In the genomic region with DNA sequence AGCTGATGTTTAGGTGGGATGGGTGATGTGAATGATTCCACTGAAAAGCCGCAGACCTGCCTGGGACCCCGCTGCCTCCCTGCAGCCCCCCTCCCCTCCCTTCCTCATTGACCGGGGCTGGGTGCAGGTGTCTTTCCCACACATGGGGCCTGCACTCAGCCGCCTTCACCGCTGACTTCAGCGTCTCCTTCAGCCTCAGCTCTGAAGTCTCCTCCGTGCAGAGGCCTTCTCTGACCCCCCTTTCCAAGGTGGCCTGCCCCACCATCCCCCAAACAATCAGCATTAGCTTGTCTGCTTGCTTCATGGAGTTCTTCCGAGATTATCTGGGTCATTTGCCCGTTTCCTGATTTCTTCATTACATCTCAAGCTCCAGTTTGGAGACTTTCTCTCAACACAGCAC, we compare ENCODE assay signal across 18 cellular contexts.
DNase-seq lines count a peak whose midpoint lies in the region; ATAC-seq and TF ChIP-seq lines count a peak whose summit lies in the region.
"Had no signal": no experiment of that assay in that cellular context is flagged by ENCODE, and none has a peak within 500 bp of the region (broad histone marks: within the 10 kb centered on the region; RNA-seq: fewer than 3 reads in every experiment).

No MANE protein-coding gene starts in this region.

- intact Hi-C loops in sigmoid colon (cut with DNase I): no loop called here
- intact Hi-C loops in testis (cut with DNase I; ENCODE audit: low total_unique reads): no loop called here
- intact Hi-C loops in upper lobe of right lung (cut with DNase I): no loop called here

- no peak for ATAC-seq in activated CD8-positive, alpha-beta memory T cell treated with anti-CD3 and anti-CD28 coated beads, Interleukin-2, amount 10 ng/mL, durations not matched to agents 7 days and 5 days
- ATAC-seq in foreskin keratinocyte (no peak), upper lobe of right lung (no peak)
- ATAC-seq: CD8-positive, alpha-beta T cell had no signal

- TF ChIP-seq POLR2A in sigmoid colon (IDR thresholded peaks at IDR 0.05) (no peak), testis (IDR thresholded peaks at IDR 0.05) (no peak)

- CTCF ChIA-PET in activated CD8-positive, alpha-beta memory T cell treated with anti-CD3 and anti-CD28 coated beads, Interleukin-2, amount 10 ng/mL, durations not matched to agents 7 days and 5 days (lab: Charles Lee): no interaction called here

- no peak overlapping the region for H3K4me3 ChIP-seq in sigmoid colon
- H3K4me3 ChIP-seq in testis: no peak overlapping the region
- no peak overlapping the region for H3K4me3 ChIP-seq in upper lobe of right lung
- H3K4me3 ChIP-seq: BLaER1 treated with 17β-estradiol and CSF1 and Interleukin-3, amounts not matched to agents 10 nM and 100 nM had no signal

- no peaks in the 10 kb centered on the region for H3K27me3 Mint-ChIP-seq in activated CD8-positive, alpha-beta memory T cell treated with anti-CD3 and anti-CD28 coated beads, Interleukin-2, amount 10 ng/mL, durations not matched to agents 7 days and 5 days
- peaks cover 4% of the 10 kb centered on the region for H3K27me3 Mint-ChIP-seq in osteocyte (ENCODE audit: unreplicated experiment)

- DNase-seq in activated CD8-positive, alpha-beta memory T cell treated with anti-CD3 and anti-CD28 coated beads, Interleukin-2, amount 50 U/mL, for 48 hours: peak; percentile 1
- DNase-seq in activated CD8-positive, alpha-beta memory T cell treated with anti-CD3 and anti-CD28 coated beads, Interleukin-2, amount 10 ng/mL, durations not matched to agents 7 days and 5 days: no peak
- DNase-seq in osteocyte (ENCODE audit: extremely low spot score, unreplicated experiment) (peak; percentile 54), sigmoid colon (peak; percentile 24), testis (no peak), foreskin keratinocyte (no peak), A172 (ENCODE audit: low spot score) (no peak), upper lobe of right lung (no peak)
- DNase-seq: ACHN; Caco-2; Calu3; CD4-positive, alpha-beta T cell; CD8-positive, alpha-beta T cell; DMS79 treated with DMSO at 0.1 percent for 48 hours; GF-D8 had no signal

- H3K27ac ChIP-seq in sigmoid colon (no peak overlapping the region), testis (peak overlapping the region; percentile 56 to 67), foreskin keratinocyte (no peak overlapping the region), upper lobe of right lung (no peak overlapping the region)
- H3K27ac ChIP-seq: 22Rv1; BLaER1 treated with 17β-estradiol and CSF1 and Interleukin-3, amounts not matched to agents 10 nM and 100 nM; C4-2B had no signal

- H3K9me3 ChIP-seq in sigmoid colon (no peaks in the 10 kb centered on the region), testis (no peaks in the 10 kb centered on the region), upper lobe of right lung (no peaks in the 10 kb centered on the region)
- H3K9me3 ChIP-seq: BLaER1 treated with 17β-estradiol and CSF1 and Interleukin-3, amounts not matched to agents 10 nM and 100 nM; Caco-2 had no signal

- H3K4me1 Mint-ChIP-seq in activated CD8-positive, alpha-beta memory T cell treated with anti-CD3 and anti-CD28 coated beads, Interleukin-2, amount 10 ng/mL, durations not matched to agents 7 days and 5 days: no peaks in the 10 kb centered on the region
- peaks cover 10% of the 10 kb centered on the region for H3K4me1 Mint-ChIP-seq in osteocyte (ENCODE audit: unreplicated experiment)

- no peak for TF ChIP-seq EP300 in sigmoid colon (IDR thresholded peaks at IDR 0.05)

- H3K27ac Mint-ChIP-seq in activated CD8-positive, alpha-beta memory T cell treated with anti-CD3 and anti-CD28 coated beads, Interleukin-2, amount 10 ng/mL, durations not matched to agents 7 days and 5 days: no peak overlapping the region
- H3K27ac Mint-ChIP-seq in osteocyte (ENCODE audit: unreplicated experiment): no peak overlapping the region
- H3K27ac Mint-ChIP-seq: CD4-positive, alpha-beta T cell; CD8-positive, alpha-beta T cell had no signal

- H3K36me3 Mint-ChIP-seq in activated CD8-positive, alpha-beta memory T cell treated with anti-CD3 and anti-CD28 coated beads, Interleukin-2, amount 10 ng/mL, durations not matched to agents 7 days and 5 days: no peaks in the 10 kb centered on the region
- H3K36me3 Mint-ChIP-seq in osteocyte (ENCODE audit: unreplicated experiment): no peaks in the 10 kb centered on the region
- H3K36me3 Mint-ChIP-seq: CD8-positive, alpha-beta T cell had no signal

- TF ChIP-seq CTCF in osteocyte (IDR thresholded peaks at IDR 0.05): no peak
- no peak for TF ChIP-seq CTCF in sigmoid colon (IDR thresholded peaks at IDR 0.05)
- TF ChIP-seq CTCF in testis (IDR thresholded peaks at IDR 0.05): no peak
- TF ChIP-seq CTCF in foreskin keratinocyte (conservative IDR thresholded peaks at IDR 0.05): no peak
- TF ChIP-seq CTCF in upper lobe of right lung (IDR thresholded peaks at IDR 0.05): no peak

- H3K36me3 ChIP-seq in sigmoid colon (no peaks in the 10 kb centered on the region), testis (ENCODE audit: low read depth, missing control alignments) (no peaks in the 10 kb centered on the region), upper lobe of right lung (no peaks in the 10 kb centered on the region)
- H3K36me3 ChIP-seq: BLaER1 treated with 17β-estradiol and CSF1 and Interleukin-3, amounts not matched to agents 10 nM and 100 nM had no signal

- H3K27me3 ChIP-seq in sigmoid colon: no peaks in the 10 kb centered on the region
- no peaks in the 10 kb centered on the region for H3K27me3 ChIP-seq in testis
- H3K27me3 ChIP-seq in foreskin keratinocyte: no peaks in the 10 kb centered on the region
- no peaks in the 10 kb centered on the region for H3K27me3 ChIP-seq in upper lobe of right lung
- H3K27me3 ChIP-seq: BLaER1 treated with 17β-estradiol and CSF1 and Interleukin-3, amounts not matched to agents 10 nM and 100 nM had no signal

- H3K4me1 ChIP-seq in sigmoid colon: peaks cover 0 to 42% (median 33%) of the 10 kb centered on the region in 4 donors
- peaks cover 33% of the 10 kb centered on the region for H3K4me1 ChIP-seq in testis
- H3K4me1 ChIP-seq in foreskin keratinocyte: no peaks in the 10 kb centered on the region
- peaks cover 6% of the 10 kb centered on the region for H3K4me1 ChIP-seq in upper lobe of right lung
- H3K4me1 ChIP-seq: BLaER1 treated with 17β-estradiol and CSF1 and Interleukin-3, amounts not matched to agents 10 nM and 100 nM; Caco-2 had no signal

- H3K4me3 Mint-ChIP-seq in activated CD8-positive, alpha-beta memory T cell treated with anti-CD3 and anti-CD28 coated beads, Interleukin-2, amount 10 ng/mL, durations not matched to agents 7 days and 5 days: no peak overlapping the region
- no peak overlapping the region for H3K4me3 Mint-ChIP-seq in osteocyte (ENCODE audit: unreplicated experiment)
- H3K4me3 Mint-ChIP-seq: CD4-positive, alpha-beta T cell; CD8-positive, alpha-beta T cell had no signal

- H3K9me3 Mint-ChIP-seq in activated CD8-positive, alpha-beta memory T cell treated with anti-CD3 and anti-CD28 coated beads, Interleukin-2, amount 10 ng/mL, durations not matched to agents 7 days and 5 days (ENCODE audit: low read depth): no peaks in the 10 kb centered on the region
- H3K9me3 Mint-ChIP-seq in osteocyte (ENCODE audit: unreplicated experiment): no peaks in the 10 kb centered on the region
- H3K9me3 Mint-ChIP-seq: CD4-positive, alpha-beta T cell; CD8-positive, alpha-beta T cell had no signal

- WGBS in sigmoid colon, 2 donors: 86 to 89% methylated on average over 9 of the region's 9 CpGs
- 86 to 94% methylated on average over 9 of the region's 9 CpGs for WGBS in testis, 2 donors

Comparison
In these comparisons a context has a peak if more than half of its experiments do, and no peak if none do; other contexts are left out.
1. DNase-seq: peak in activated CD8-positive, alpha-beta memory T cell treated with anti-CD3 and anti-CD28 coated beads, Interleukin-2, amount 50 U/mL, for 48 hours (single experiment), osteocyte (single experiment) and sigmoid colon (single experiment); none in activated CD8-positive, alpha-beta memory T cell treated with anti-CD3 and anti-CD28 coated beads, Interleukin-2, amount 10 ng/mL, durations not matched to agents 7 days and 5 days (single experiment), testis (single experiment), foreskin keratinocyte (0 of 2), A172 (single experiment) and upper lobe of right lung (single experiment).
2. H3K27ac ChIP-seq: peak in testis (2 of 2); none in sigmoid colon (0 of 4), foreskin keratinocyte (single experiment) and upper lobe of right lung (single experiment).